Comparison of ENCODE assay signal across 1 cellular context in genomic region chr2:74816540-74817331, GRCh38.
TF ChIP-seq lines count a peak whose summit lies in the region.

No MANE protein-coding gene starts in this region.

TF ChIP-seq in HepG2, 621 proteins besides CTCF, POLR2A, EP300 and RAD21 (continued from another document):
- TF ChIP-seq ZBTB14 (CRISPR knock-in tag; IDR thresholded peaks at IDR 0.05) (no peak), KAT2B (IDR thresholded peaks at IDR 0.05; ENCODE audit: borderline replicate concordance, low read depth, low read length) (no peak), MXD1 (CRISPR knock-in tag; IDR thresholded peaks at IDR 0.05) (no peak)
